19 cellular contexts compared by ENCODE assay signal in the genomic region with DNA sequence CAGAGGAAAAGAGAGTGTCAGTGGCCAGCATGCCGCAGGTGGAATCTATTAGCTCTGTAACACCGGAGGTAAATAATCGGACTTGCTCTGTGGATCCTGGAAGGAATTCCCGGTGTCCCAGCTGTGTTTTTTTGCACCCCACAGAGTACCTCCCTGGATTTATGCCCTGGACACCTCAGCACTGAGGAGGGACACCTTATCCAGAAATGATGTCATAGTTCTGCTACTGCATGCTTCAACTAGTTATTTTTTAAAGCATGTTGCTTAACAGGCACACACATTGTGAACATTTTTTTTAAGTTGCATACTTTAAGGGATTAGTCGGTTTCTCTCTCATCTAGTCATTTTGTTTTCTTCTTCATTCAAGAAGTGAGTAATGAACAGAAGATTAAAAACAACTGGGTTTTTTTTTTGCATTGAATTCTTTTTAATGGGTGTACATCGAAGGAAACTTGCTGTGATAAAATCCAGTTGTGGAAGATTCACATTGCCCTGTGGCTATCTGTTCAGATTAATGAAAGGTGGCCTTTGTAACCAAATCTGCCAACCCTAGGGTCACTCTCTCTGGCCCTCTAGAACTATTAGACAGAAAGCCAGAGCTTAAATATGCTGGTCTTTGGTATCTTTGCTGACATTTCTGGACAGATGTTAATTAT.
DNase-seq lines count a peak whose midpoint lies in the region; TF ChIP-seq lines count a peak whose summit lies in the region.
"Had no signal": no experiment of that assay in that cellular context is flagged by ENCODE, and none has a peak within 500 bp of the region (broad histone marks: within the 10 kb centered on the region; RNA-seq: fewer than 3 reads in every experiment).

No MANE protein-coding gene starts in this region.

- H3K9me3 ChIP-seq in HUES64 (ENCODE audit: insufficient read depth, low read depth, low read length) (no peaks in the 10 kb centered on the region), mammary epithelial cell (replicated peaks; ENCODE audit: insufficient read depth, low read length) (no peaks in the 10 kb centered on the region)
- H3K9me3 ChIP-seq: ovary had no signal

- BruUV-seq in mammary epithelial cell (replicated peaks; lab: Mats Ljungman, UMichigan): TSS peak; percentile 68

- dilution Hi-C loops in mammary epithelial cell (cut with HindIII; ENCODE audit: low sequenced_read_pairs): no loop called here

- no peaks in the 10 kb centered on the region for H3K36me3 Mint-ChIP-seq in activated CD4-positive, alpha-beta T cell treated with anti-CD3 and anti-CD28 coated beads, Interleukin-2, amount 10 ng/mL, durations not matched to agents 24 days and 14 days (ENCODE audit: low read depth)

- H3K4me1 ChIP-seq in HUES64 (ENCODE audit: insufficient read depth, low read length) (peaks cover 20% of the 10 kb centered on the region; the same call in 1 of the 2 replicates), mammary epithelial cell (ENCODE audit: insufficient read depth, low read length) (peaks cover 13% of the 10 kb centered on the region)

- H3K4me3 ChIP-seq in HUES64 (ENCODE audit: low read length) (no peak overlapping the region), mammary epithelial cell (replicated peaks in 1 of 3; ENCODE audit: insufficient read depth in 1 of 3, low read depth in 2 of 3, low read length in 3 of 3) (no peak overlapping the region), kidney epithelial cell (ENCODE audit: low read depth, low read length) (peak overlapping the region; percentile 4), retinal pigment epithelial cell (ENCODE audit: low read length) (no peak overlapping the region)
- H3K4me3 ChIP-seq: cardiac muscle cell, ovary, PC-9 had no signal

- peak overlapping the region; percentile 61 for H2AFZ ChIP-seq in mammary epithelial cell (ENCODE audit: low read depth, low read length)
- H2AFZ ChIP-seq: PC-9 had no signal

- no peaks in the 10 kb centered on the region for H3K9me3 Mint-ChIP-seq in activated CD4-positive, alpha-beta T cell treated with anti-CD3 and anti-CD28 coated beads, Interleukin-2, amount 10 ng/mL, durations not matched to agents 24 days and 14 days

- H3K4me1 Mint-ChIP-seq in activated CD4-positive, alpha-beta T cell treated with anti-CD3 and anti-CD28 coated beads, Interleukin-2, amount 10 ng/mL, durations not matched to agents 24 days and 14 days: no peaks in the 10 kb centered on the region

- CTCF ChIA-PET in mammary epithelial cell (lab: Charles Lee; ENCODE audit: low non-redundant PET): interaction anchor here (0.6 to 0.9 kb wide), 6 partner anchors 41 to 692 kb away, joined by 3 to 12 read pairs (median 3); no protein-coding TSS in a partner anchor

- no peak overlapping the region for H3K27ac ChIP-seq in HUES64 (ENCODE audit: low read depth, low read length)
- peak overlapping the region; percentile 45 for H3K27ac ChIP-seq in mammary epithelial cell (ENCODE audit: insufficient read depth, low read depth, low read length)
- H3K27ac ChIP-seq: cardiac muscle cell, ovary, PC-9 had no signal

- peak; percentile 93 for DNase-seq in mammary epithelial cell
- DNase-seq in kidney epithelial cell (ENCODE audit: low read depth): peak; percentile 74
- DNase-seq in retinal pigment epithelial cell (ENCODE audit: low read depth): peak; percentile 80
- no peak for DNase-seq in activated CD4-positive, alpha-beta T cell treated with anti-CD3 and anti-CD28 coated beads, Interleukin-2, amount 10 ng/mL, durations not matched to agents 24 days and 14 days
- no peak for DNase-seq in head of caudate nucleus
- DNase-seq in ecto neural progenitor cell (ENCODE audit: low spot score): no peak
- DNase-seq in GM10266 (ENCODE audit: extremely low spot score): no peak
- DNase-seq: activated CD4-positive, CD25-positive, alpha-beta regulatory T cell treated with anti-CD3 and anti-CD28 coated beads, Interleukin-2, amount 50 U/mL, for 72 hours; activated CD8-positive, alpha-beta memory T cell treated with anti-CD3 and anti-CD28 coated beads, Interleukin-2, amount 50 U/mL, for 48 hours; activated naive CD4-positive, alpha-beta T cell treated with anti-CD3 and anti-CD28 coated beads for 36 hours; KBM-7; mesendoderm; NCI-H1436; ovary; PC-9; stimulated activated CD4-positive, alpha-beta T cell treated with anti-CD3 and anti-CD28 coated beads, Interleukin-12 subunit alpha, Interleukin-12 subunit beta, amount 100 ng/mL, for 4 hours; T-helper 1 cell had no signal

- 91% methylated on average over 5 of the region's 6 CpGs for WGBS in HUES64
- WGBS in mammary epithelial cell (ENCODE audit: low coverage, missing lambda C conversion rate): 2% methylated on average over 6 of the region's 6 CpGs

- in situ Hi-C loops in mammary epithelial cell (cut with MboI; ENCODE audit: low sequenced_read_pairs in 2 of 2): no loop called here

- peak overlapping the region; percentile 72 for H3K4me2 ChIP-seq in mammary epithelial cell (ENCODE audit: insufficient read depth, low read depth, low read length)
- H3K4me2 ChIP-seq: PC-9 had no signal

- H3K36me3 ChIP-seq in HUES64 (ENCODE audit: insufficient read depth, low read length) (no peaks in the 10 kb centered on the region), mammary epithelial cell (ENCODE audit: insufficient read depth, low read length) (no peaks in the 10 kb centered on the region), kidney epithelial cell (ENCODE audit: control insufficient read depth, insufficient read depth, low read length) (no peaks in the 10 kb centered on the region)
- H3K36me3 ChIP-seq: cardiac muscle cell, ovary had no signal

- intact Hi-C loops in mammary epithelial cell (cut with micrococcal nuclease) (loop anchor here (1.0 to 5.0 kb wide), 4 partner anchors 42 to 699 kb away; no protein-coding TSS in a partner anchor), head of caudate nucleus (cut with DNase I) (no loop called here)
- intact Hi-C loops in activated CD4-positive, alpha-beta T cell treated with anti-CD3 and anti-CD28 coated beads, Interleukin-2, amount 10 ng/mL, durations not matched to agents 24 days and 14 days (cut with micrococcal nuclease): no loop called here

- H3K27me3 ChIP-seq in HUES64 (ENCODE audit: insufficient read depth, low read length): peaks cover 6% of the 10 kb centered on the region; the same call in 1 of the 2 replicates
- no peaks in the 10 kb centered on the region for H3K27me3 ChIP-seq in mammary epithelial cell (ENCODE audit: insufficient read depth, low read length)
- H3K27me3 ChIP-seq in kidney epithelial cell (ENCODE audit: control insufficient read depth, insufficient read depth, low read length): no peaks in the 10 kb centered on the region
- H3K27me3 ChIP-seq: cardiac muscle cell, ovary had no signal

- no peaks in the 10 kb centered on the region for H3K79me2 ChIP-seq in mammary epithelial cell (ENCODE audit: insufficient read depth, low read length)

- no peak overlapping the region for H3K4me3 Mint-ChIP-seq in activated CD4-positive, alpha-beta T cell treated with anti-CD3 and anti-CD28 coated beads, Interleukin-2, amount 10 ng/mL, durations not matched to agents 24 days and 14 days
- H3K4me3 Mint-ChIP-seq: activated naive CD4-positive, alpha-beta T cell treated with anti-CD3 and anti-CD28 coated beads for 36 hours had no signal

- H3K27ac Mint-ChIP-seq in activated CD4-positive, alpha-beta T cell treated with anti-CD3 and anti-CD28 coated beads, Interleukin-2, amount 10 ng/mL, durations not matched to agents 24 days and 14 days: no peak overlapping the region
- H3K27ac Mint-ChIP-seq: activated naive CD4-positive, alpha-beta T cell treated with anti-CD3 and anti-CD28 coated beads for 36 hours had no signal

- H3K27me3 Mint-ChIP-seq in activated CD4-positive, alpha-beta T cell treated with anti-CD3 and anti-CD28 coated beads, Interleukin-2, amount 10 ng/mL, durations not matched to agents 24 days and 14 days: no peaks in the 10 kb centered on the region

- peak overlapping the region; percentile 9; the same call in 1 of the 2 replicates for H3K9ac ChIP-seq in HUES64 (ENCODE audit: low read depth, low read length)
- H3K9ac ChIP-seq in mammary epithelial cell (ENCODE audit: insufficient read depth, low read length): no peak overlapping the region

- TF ChIP-seq CTCF in mammary epithelial cell (conservative IDR thresholded peaks at IDR 0.05 in 1 of 2, IDR thresholded peaks at IDR 0.05 in 1 of 2; ENCODE audit: extremely low read depth in 1 of 2, insufficient read depth in 1 of 2, low read depth in 1 of 2, low read length in 2 of 2) (no peak), kidney epithelial cell (IDR thresholded peaks at IDR 0.05; ENCODE audit: insufficient read depth, low read length, poor library complexity, severe bottlenecking) (no peak), retinal pigment epithelial cell (conservative IDR thresholded peaks at IDR 0.05; ENCODE audit: low read depth, low read length) (no peak), GM10266 (IDR thresholded peaks at IDR 0.05; ENCODE audit: control insufficient read depth, insufficient read depth, low read depth, missing control alignments) (no peak)

- H4K20me1 ChIP-seq in mammary epithelial cell (ENCODE audit: insufficient read depth, low read length): no peaks in the 10 kb centered on the region

Comparison
In these comparisons a context has a peak if more than half of its experiments do, and no peak if none do; other contexts are left out.
1. DNase-seq: peak in mammary epithelial cell (single experiment), kidney epithelial cell (single experiment) and retinal pigment epithelial cell (single experiment); none in activated CD4-positive, alpha-beta T cell treated with anti-CD3 and anti-CD28 coated beads, Interleukin-2, amount 10 ng/mL, durations not matched to agents 24 days and 14 days (single experiment), head of caudate nucleus (0 of 42), ecto neural progenitor cell (single experiment) and GM10266 (single experiment).